In the genomic region with DNA sequence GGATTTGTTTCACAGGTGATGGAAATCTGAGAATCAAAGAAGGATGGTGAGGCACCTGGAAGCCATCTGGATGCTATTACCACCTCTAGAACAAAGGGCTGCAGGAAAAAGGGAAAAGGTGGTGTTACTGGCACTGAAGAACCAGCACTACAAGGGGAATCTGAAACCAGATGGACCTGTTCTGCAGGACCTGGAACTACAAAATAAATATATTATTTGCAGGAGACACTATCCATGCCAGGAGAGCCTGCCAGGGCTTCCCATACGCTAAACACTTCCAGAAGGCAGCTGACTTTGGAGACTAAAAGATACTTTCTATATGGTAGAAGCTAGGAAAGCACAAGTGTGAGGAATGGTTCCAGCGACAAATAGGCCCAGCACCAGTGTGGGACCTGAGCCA, we compare ENCODE assay signal across 1 cellular context.
TF ChIP-seq lines count a peak whose summit lies in the region.

No MANE protein-coding gene starts in this region.

TF ChIP-seq in GM23338, 12 proteins besides CTCF, POLR2A, EP300 and RAD21:
- TF ChIP-seq, protein P1, sequence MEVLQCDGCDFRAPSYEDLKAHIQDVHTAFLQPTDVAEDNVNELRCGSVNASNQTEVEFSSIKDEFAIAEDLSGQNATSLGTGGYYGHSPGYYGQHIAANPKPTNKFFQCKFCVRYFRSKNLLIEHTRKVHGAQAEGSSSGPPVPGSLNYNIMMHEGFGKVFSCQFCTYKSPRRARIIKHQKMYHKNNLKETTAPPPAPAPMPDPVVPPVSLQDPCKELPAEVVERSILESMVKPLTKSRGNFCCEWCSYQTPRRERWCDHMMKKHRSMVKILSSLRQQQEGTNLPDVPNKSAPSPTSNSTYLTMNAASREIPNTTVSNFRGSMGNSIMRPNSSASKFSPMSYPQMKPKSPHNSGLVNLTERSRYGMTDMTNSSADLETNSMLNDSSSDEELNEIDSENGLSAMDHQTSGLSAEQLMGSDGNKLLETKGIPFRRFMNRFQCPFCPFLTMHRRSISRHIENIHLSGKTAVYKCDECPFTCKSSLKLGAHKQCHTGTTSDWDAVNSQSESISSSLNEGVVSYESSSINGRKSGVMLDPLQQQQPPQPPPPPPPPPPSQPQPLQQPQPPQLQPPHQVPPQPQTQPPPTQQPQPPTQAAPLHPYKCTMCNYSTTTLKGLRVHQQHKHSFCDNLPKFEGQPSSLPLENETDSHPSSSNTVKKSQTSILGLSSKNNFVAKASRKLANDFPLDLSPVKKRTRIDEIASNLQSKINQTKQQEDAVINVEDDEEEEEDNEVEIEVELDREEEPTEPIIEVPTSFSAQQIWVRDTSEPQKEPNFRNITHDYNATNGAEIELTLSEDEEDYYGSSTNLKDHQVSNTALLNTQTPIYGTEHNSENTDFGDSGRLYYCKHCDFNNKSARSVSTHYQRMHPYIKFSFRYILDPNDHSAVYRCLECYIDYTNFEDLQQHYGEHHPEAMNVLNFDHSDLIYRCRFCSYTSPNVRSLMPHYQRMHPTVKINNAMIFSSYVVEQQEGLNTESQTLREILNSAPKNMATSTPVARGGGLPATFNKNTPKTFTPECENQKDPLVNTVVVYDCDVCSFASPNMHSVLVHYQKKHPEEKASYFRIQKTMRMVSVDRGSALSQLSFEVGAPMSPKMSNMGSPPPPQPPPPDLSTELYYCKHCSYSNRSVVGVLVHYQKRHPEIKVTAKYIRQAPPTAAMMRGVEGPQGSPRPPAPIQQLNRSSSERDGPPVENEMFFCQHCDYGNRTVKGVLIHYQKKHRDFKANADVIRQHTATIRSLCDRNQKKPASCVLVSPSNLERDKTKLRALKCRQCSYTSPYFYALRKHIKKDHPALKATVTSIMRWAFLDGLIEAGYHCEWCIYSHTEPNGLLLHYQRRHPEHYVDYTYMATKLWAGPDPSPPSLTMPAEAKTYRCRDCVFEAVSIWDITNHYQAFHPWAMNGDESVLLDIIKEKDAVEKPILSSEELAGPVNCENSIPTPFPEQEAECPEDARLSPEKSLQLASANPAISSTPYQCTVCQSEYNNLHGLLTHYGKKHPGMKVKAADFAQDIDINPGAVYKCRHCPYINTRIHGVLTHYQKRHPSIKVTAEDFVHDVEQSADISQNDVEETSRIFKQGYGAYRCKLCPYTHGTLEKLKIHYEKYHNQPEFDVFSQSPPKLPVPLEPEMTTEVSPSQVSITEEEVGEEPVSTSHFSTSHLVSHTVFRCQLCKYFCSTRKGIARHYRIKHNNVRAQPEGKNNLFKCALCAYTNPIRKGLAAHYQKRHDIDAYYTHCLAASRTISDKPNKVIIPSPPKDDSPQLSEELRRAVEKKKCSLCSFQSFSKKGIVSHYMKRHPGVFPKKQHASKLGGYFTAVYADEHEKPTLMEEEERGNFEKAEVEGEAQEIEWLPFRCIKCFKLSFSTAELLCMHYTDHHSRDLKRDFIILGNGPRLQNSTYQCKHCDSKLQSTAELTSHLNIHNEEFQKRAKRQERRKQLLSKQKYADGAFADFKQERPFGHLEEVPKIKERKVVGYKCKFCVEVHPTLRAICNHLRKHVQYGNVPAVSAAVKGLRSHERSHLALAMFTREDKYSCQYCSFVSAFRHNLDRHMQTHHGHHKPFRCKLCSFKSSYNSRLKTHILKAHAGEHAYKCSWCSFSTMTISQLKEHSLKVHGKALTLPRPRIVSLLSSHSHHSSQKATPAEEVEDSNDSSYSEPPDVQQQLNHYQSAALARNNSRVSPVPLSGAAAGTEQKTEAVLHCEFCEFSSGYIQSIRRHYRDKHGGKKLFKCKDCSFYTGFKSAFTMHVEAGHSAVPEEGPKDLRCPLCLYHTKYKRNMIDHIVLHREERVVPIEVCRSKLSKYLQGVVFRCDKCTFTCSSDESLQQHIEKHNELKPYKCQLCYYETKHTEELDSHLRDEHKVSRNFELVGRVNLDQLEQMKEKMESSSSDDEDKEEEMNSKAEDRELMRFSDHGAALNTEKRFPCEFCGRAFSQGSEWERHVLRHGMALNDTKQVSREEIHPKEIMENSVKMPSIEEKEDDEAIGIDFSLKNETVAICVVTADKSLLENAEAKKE (CRISPR knock-in tag; IDR thresholded peaks at IDR 0.05): 0 out of 2 replicates have a peak, but pooled peaks have one; percentile 8
- TF ChIP-seq STAT1 (IDR thresholded peaks at IDR 0.05; ENCODE audit: unreplicated experiment) (no peak), EZH2 (IDR thresholded peaks at IDR 0.05; ENCODE audit: low read depth, unreplicated experiment) (no peak)
